In the genomic region with DNA sequence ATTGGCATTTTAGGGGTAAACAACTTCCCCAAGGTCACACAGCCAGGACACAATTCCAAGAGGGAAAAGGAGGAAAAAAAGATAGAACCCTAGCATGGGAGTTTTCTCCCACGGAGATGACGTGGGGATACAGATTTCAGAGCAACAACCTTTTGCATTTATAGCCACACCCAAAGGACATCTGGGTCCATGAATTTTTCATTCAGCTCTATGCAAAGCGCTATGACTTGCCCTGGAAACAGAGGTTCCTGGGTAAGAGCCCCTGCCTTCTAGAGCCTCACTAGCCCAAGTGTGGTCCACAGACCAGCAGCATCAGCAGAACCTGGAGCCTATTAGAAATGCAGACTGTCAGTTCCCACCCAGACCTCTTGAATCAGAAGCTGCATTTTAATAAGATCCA, we compare ENCODE assay signal across 16 cellular contexts. TPM values are rescaled to one million over a fixed set of nuclear protein-coding genes. Genes with fewer than 3 reads are reported as not detected.
DNase-seq lines count a peak whose midpoint lies in the region; ATAC-seq and TF ChIP-seq lines count a peak whose summit lies in the region.
"Had no signal": no experiment of that assay in that cellular context is flagged by ENCODE, and none has a peak within 500 bp of the region (broad histone marks: within the 10 kb centered on the region; RNA-seq: fewer than 3 reads in every experiment).

No MANE protein-coding gene starts in this region.

- TF ChIP-seq CTCF in Caco-2 (IDR thresholded peaks at IDR 0.05; ENCODE audit: insufficient read depth in 1 of 2, low read depth in 1 of 2, low read length in 1 of 2, severe bottlenecking in 1 of 2, unreplicated experiment in 1 of 2), result no peak
- TF ChIP-seq CTCF in mucosa of descending colon (IDR thresholded peaks at IDR 0.05), result no peak
- TF ChIP-seq CTCF in prostate gland (IDR thresholded peaks at IDR 0.05), result no peak
- no peak for TF ChIP-seq CTCF in MCF 10A (IDR thresholded peaks at IDR 0.05; ENCODE audit: unreplicated experiment)

- no peaks in the 10 kb centered on the region for H3K27me3 Mint-ChIP-seq in Caco-2 (ENCODE audit: insufficient read depth, unreplicated experiment)
- no peaks in the 10 kb centered on the region for H3K27me3 Mint-ChIP-seq in IgD-negative memory B cell
- H3K27me3 Mint-ChIP-seq in activated CD4-positive, alpha-beta memory T cell treated with anti-CD3 and anti-CD28 coated beads, Interleukin-2, amount 10 ng/mL, durations not matched to agents 7 days and 5 days, result no peaks in the 10 kb centered on the region
- H3K27me3 Mint-ChIP-seq in MCF 10A (ENCODE audit: insufficient read depth, unreplicated experiment), result no peaks in the 10 kb centered on the region

- no peak overlapping the region for H3K27ac ChIP-seq in prostate gland
- H3K27ac ChIP-seq: ascending aorta, epithelial cell of prostate, gastrocnemius medialis, right lobe of liver had no signal

- H3K9me3 ChIP-seq in Caco-2 (no peaks in the 10 kb centered on the region), mucosa of descending colon (no peaks in the 10 kb centered on the region), prostate gland (no peaks in the 10 kb centered on the region)
- H3K9me3 ChIP-seq: ascending aorta, gastrocnemius medialis, right lobe of liver had no signal

- intact Hi-C loops in Caco-2 (cut with micrococcal nuclease; ENCODE audit: unreplicated experiment) (loop anchor here (5.0 kb wide), 1 partner anchor 59 kb away; a partner anchor contains a TSS), mucosa of descending colon (cut with DNase I, micrococcal nuclease) (no loop called here), prostate gland (cut with DNase I) (no loop called here), MCF 10A (cut with micrococcal nuclease) (no loop called here)

- BruUV-seq in Caco-2 (replicated peaks; lab: Mats Ljungman, UMichigan) (no TSS peak), MCF 10A (replicated peaks; lab: Mats Ljungman, UMichigan) (no TSS peak)

- H3K36me3 ChIP-seq in Caco-2 (ENCODE audit: control insufficient read depth, insufficient read depth, low read length), result no peaks in the 10 kb centered on the region
- no peaks in the 10 kb centered on the region for H3K36me3 ChIP-seq in mucosa of descending colon (ENCODE audit: low read depth)
- H3K36me3 ChIP-seq in prostate gland, result no peaks in the 10 kb centered on the region
- H3K36me3 ChIP-seq: ascending aorta, gastrocnemius medialis, right lobe of liver had no signal

- no peaks in the 10 kb centered on the region for H3K36me3 Mint-ChIP-seq in Caco-2 (ENCODE audit: insufficient read depth, unreplicated experiment)
- peaks cover 11% of the 10 kb centered on the region for H3K36me3 Mint-ChIP-seq in IgD-negative memory B cell
- H3K36me3 Mint-ChIP-seq in activated CD4-positive, alpha-beta memory T cell treated with anti-CD3 and anti-CD28 coated beads, Interleukin-2, amount 10 ng/mL, durations not matched to agents 7 days and 5 days (ENCODE audit: low read depth), result peaks cover 12% of the 10 kb centered on the region
- no peaks in the 10 kb centered on the region for H3K36me3 Mint-ChIP-seq in MCF 10A (ENCODE audit: insufficient read depth, unreplicated experiment)

- H3K27me3 ChIP-seq in Caco-2 (replicated peaks; ENCODE audit: control insufficient read depth, insufficient read depth, low read length), result no peaks in the 10 kb centered on the region
- no peaks in the 10 kb centered on the region for H3K27me3 ChIP-seq in prostate gland (replicated peaks; ENCODE audit: insufficient read depth)
- H3K27me3 ChIP-seq: ascending aorta, gastrocnemius medialis, right lobe of liver had no signal

- H3K4me3 ChIP-seq in Caco-2 (ENCODE audit: low read depth, low read length) (no peak overlapping the region), mucosa of descending colon (no peak overlapping the region), prostate gland (no peak overlapping the region)
- H3K4me3 ChIP-seq: ascending aorta, gastrocnemius medialis, right lobe of liver had no signal

- no peak for DNase-seq in Caco-2
- no peak for DNase-seq in activated CD4-positive, alpha-beta memory T cell treated with anti-CD3 and anti-CD28 coated beads, Interleukin-2, amount 10 ng/mL, durations not matched to agents 7 days and 5 days
- DNase-seq in mucosa of descending colon, result no peak
- DNase-seq in activated effector memory CD4-positive, alpha-beta T cell treated with Interleukin-2 at 50 U/mL for 16 hours, result no peak
- DNase-seq in NCI-H82 treated with DMSO at 0.1 percent for 48 hours (lab: John Stamatoyannopoulos, UW; ENCODE audit: unreplicated experiment), result no peak
- no peak for DNase-seq in prostate gland (ENCODE audit: low spot score)
- no peak for DNase-seq in MCF 10A (ENCODE audit: unreplicated experiment)
- DNase-seq: gastrocnemius medialis; GOT3; NCI-H2029; right lobe of liver; stimulated activated CD4-positive, alpha-beta T cell treated with anti-CD3 and anti-CD28 coated beads, Interleukin-4, amount 100 ng/mL, for 4 hours; trophoblast cell had no signal

- peaks cover 39% of the 10 kb centered on the region for H3K4me1 ChIP-seq in Caco-2
- peaks cover 10% of the 10 kb centered on the region for H3K4me1 ChIP-seq in mucosa of descending colon (ENCODE audit: low read depth)
- H3K4me1 ChIP-seq in prostate gland (replicated peaks), result no peaks in the 10 kb centered on the region
- H3K4me1 ChIP-seq: ascending aorta, right lobe of liver had no signal

- ATAC-seq in mucosa of descending colon, result peak; percentile 29
- ATAC-seq: gastrocnemius medialis had no signal

- H3K27ac Mint-ChIP-seq in Caco-2 (ENCODE audit: unreplicated experiment), result peak overlapping the region; percentile 5
- peak overlapping the region; percentile 95 to 97 (median 97) for H3K27ac Mint-ChIP-seq in IgD-negative memory B cell
- H3K27ac Mint-ChIP-seq in activated CD4-positive, alpha-beta memory T cell treated with anti-CD3 and anti-CD28 coated beads, Interleukin-2, amount 10 ng/mL, durations not matched to agents 7 days and 5 days, result peak overlapping the region; percentile 87
- H3K27ac Mint-ChIP-seq in MCF 10A (ENCODE audit: low read depth, unreplicated experiment), result no peak overlapping the region

- TF ChIP-seq POLR2A in prostate gland (IDR thresholded peaks at IDR 0.05), result no peak

- peaks cover 28% of the 10 kb centered on the region for H3K4me1 Mint-ChIP-seq in Caco-2 (ENCODE audit: low read depth, unreplicated experiment)
- peaks cover 57 to 72% (median 62%) of the 10 kb centered on the region in 3 donors for H3K4me1 Mint-ChIP-seq in IgD-negative memory B cell
- H3K4me1 Mint-ChIP-seq in activated CD4-positive, alpha-beta memory T cell treated with anti-CD3 and anti-CD28 coated beads, Interleukin-2, amount 10 ng/mL, durations not matched to agents 7 days and 5 days, result peaks cover 68% of the 10 kb centered on the region
- H3K4me1 Mint-ChIP-seq in MCF 10A (ENCODE audit: insufficient read depth, unreplicated experiment), result no peaks in the 10 kb centered on the region

- H3K4me3 Mint-ChIP-seq in Caco-2 (ENCODE audit: unreplicated experiment), result peak overlapping the region; percentile 23
- H3K4me3 Mint-ChIP-seq in IgD-negative memory B cell, result peak overlapping the region; percentile 67 to 93 (median 88)
- H3K4me3 Mint-ChIP-seq in activated CD4-positive, alpha-beta memory T cell treated with anti-CD3 and anti-CD28 coated beads, Interleukin-2, amount 10 ng/mL, durations not matched to agents 7 days and 5 days, result no peak overlapping the region
- H3K4me3 Mint-ChIP-seq in MCF 10A (ENCODE audit: unreplicated experiment), result no peak overlapping the region

- POLR2A ChIA-PET in Caco-2 (lab: Charles Lee) (no interaction called here), MCF 10A (lab: Yijun Ruan, JAX) (interaction anchor here (1.2 kb wide), 1 partner anchor 16 kb away, joined by 3 read pairs; no protein-coding TSS in a partner anchor)
- POLR2A ChIA-PET in activated CD4-positive, alpha-beta memory T cell treated with anti-CD3 and anti-CD28 coated beads, Interleukin-2, amount 10 ng/mL, durations not matched to agents 7 days and 5 days (lab: Charles Lee), result interaction anchor here (0.8 to 7.5 kb wide), 8 partner anchors 8 to 49 kb away, joined by 3 to 80 read pairs (median 18); a partner anchor contains a TSS

- WGBS in prostate gland, result 87% methylated on average over 3 of the region's 3 CpGs

- H3K9me3 Mint-ChIP-seq in Caco-2 (ENCODE audit: unreplicated experiment) (no peaks in the 10 kb centered on the region), IgD-negative memory B cell (peaks cover 0 to 3% (median 0%) of the 10 kb centered on the region in 3 donors), MCF 10A (ENCODE audit: unreplicated experiment) (peaks cover 6% of the 10 kb centered on the region)
- no peaks in the 10 kb centered on the region for H3K9me3 Mint-ChIP-seq in activated CD4-positive, alpha-beta memory T cell treated with anti-CD3 and anti-CD28 coated beads, Interleukin-2, amount 10 ng/mL, durations not matched to agents 7 days and 5 days

- CTCF ChIA-PET in Caco-2 (lab: Charles Lee) (interaction anchor here (1.7 kb wide), 1 partner anchor 58 kb away, joined by 8 read pairs; no protein-coding TSS in a partner anchor), MCF 10A (lab: Yijun Ruan, JAX) (no interaction called here)
- CTCF ChIA-PET in activated CD4-positive, alpha-beta memory T cell treated with anti-CD3 and anti-CD28 coated beads, Interleukin-2, amount 10 ng/mL, durations not matched to agents 7 days and 5 days (lab: Charles Lee), result interaction anchor here (0.6 to 2.3 kb wide), 10 partner anchors 9 to 332 kb away, joined by 3 to 8 read pairs (median 4); a partner anchor contains a TSS

RNA-seq across cellular contexts. Expression of a gene that starts 17.5 kb away (rescaled TPM):
- total RNA-seq in Caco-2 (2022), result 62.9 and 69.4 TPM in 2 replicates
- polyA plus RNA-seq in IgD-negative memory B cell, result 45.1 TPM
- 100 to 1,000 TPM; 309 to 313 TPM for total RNA-seq in activated CD4-positive, alpha-beta memory T cell treated with anti-CD3 and anti-CD28 coated beads, Interleukin-2, amount 10 ng/mL, durations not matched to agents 7 days and 5 days
- total RNA-seq in mucosa of descending colon, result 10 to 100 TPM in 1 of 3 donors, 1 to 10 TPM in 2; 6.4 to 32.6 (median 8.9) TPM
- 1 to 10 TPM; 1.9 to 8.1 TPM for total RNA-seq in prostate gland
- 0.47 and 0.96 TPM in 2 replicates for total RNA-seq in MCF 10A (2022)

RNA-seq across cellular contexts. Expression of a gene that starts 59.2 kb away (rescaled TPM):
- total RNA-seq in Caco-2 (2022) (2.9 and 3.1 TPM in 2 replicates), mucosa of descending colon (under 1 TPM; 0.22 to 0.29 (median 0.29) TPM), prostate gland (10 to 100 TPM in 1 of 2 donors, not detected in 1; 14.4 TPM), MCF 10A (2022) (0.15 TPM in 1 of 2 replicates, not detected in the other)
- 0.81 TPM for polyA plus RNA-seq in IgD-negative memory B cell
- total RNA-seq in activated CD4-positive, alpha-beta memory T cell treated with anti-CD3 and anti-CD28 coated beads, Interleukin-2, amount 10 ng/mL, durations not matched to agents 7 days and 5 days, result under 1 TPM; 0.18 to 0.33 TPM
- total RNA-seq: ascending aorta, gastrocnemius medialis had no signal

Comparison
In these comparisons a context has a peak if more than half of its experiments do, and no peak if none do; other contexts are left out.
1. H3K4me3 Mint-ChIP-seq: peak in Caco-2 (single experiment) and IgD-negative memory B cell (4 of 4); none in activated CD4-positive, alpha-beta memory T cell treated with anti-CD3 and anti-CD28 coated beads, Interleukin-2, amount 10 ng/mL, durations not matched to agents 7 days and 5 days (single experiment) and MCF 10A (single experiment).